In genomic region chr5:169554251-169554650, GRCh38 we compare ENCODE assay signal across 31 cellular contexts. TPM values are rescaled to one million over a fixed set of nuclear protein-coding genes. Genes with fewer than 3 reads are reported as not detected.
DNase-seq lines count a peak whose midpoint lies in the region; ATAC-seq and TF ChIP-seq lines count a peak whose summit lies in the region.
"Had no signal": no experiment of that assay in that cellular context is flagged by ENCODE, and none has a peak within 500 bp of the region (broad histone marks: within the 10 kb centered on the region; RNA-seq: fewer than 3 reads in every experiment).

No MANE protein-coding gene starts in this region.

- no peak for TF ChIP-seq CTCF in breast epithelium (IDR thresholded peaks at IDR 0.05)

- H3K27me3 ChIP-seq in breast epithelium = no peaks in the 10 kb centered on the region
- H3K27me3 ChIP-seq: MG63, testis had no signal

- peak; percentile 67 for ATAC-seq in GM18502 (IDR thresholded peaks at IDR 0.05; ENCODE audit: poor library complexity, unreplicated experiment)
- ATAC-seq in GM19455 (IDR thresholded peaks at IDR 0.05; ENCODE audit: unreplicated experiment) = peak; percentile 77
- ATAC-seq in HG02798 (IDR thresholded peaks at IDR 0.05; ENCODE audit: poor library complexity, unreplicated experiment) = peak; percentile 57
- peak; percentile 49 for ATAC-seq in HG03159 (IDR thresholded peaks at IDR 0.05; ENCODE audit: unreplicated experiment)
- ATAC-seq in HG02588 (IDR thresholded peaks at IDR 0.05; ENCODE audit: unreplicated experiment) = no peak
- no peak for ATAC-seq in GM19023 (IDR thresholded peaks at IDR 0.05; ENCODE audit: unreplicated experiment)
- no peak for ATAC-seq in sciatic nerve
- ATAC-seq: activated CD8-positive, alpha-beta T cell treated with anti-CD3 and anti-CD28 coated beads for 36 hours; foreskin keratinocyte; left lobe of liver; right cardiac atrium had no signal

- DNase-seq in breast epithelium (ENCODE audit: low spot score in 2 of 2) = no peak
- DNase-seq in sciatic nerve (ENCODE audit: low spot score) = no peak
- DNase-seq: activated CD8-positive, alpha-beta memory T cell treated with anti-CD3 and anti-CD28 coated beads, Interleukin-2, amount 50 U/mL, for 48 hours; activated CD8-positive, alpha-beta T cell treated with anti-CD3 and anti-CD28 coated beads for 36 hours; activated naive CD4-positive, alpha-beta T cell treated with Interleukin-2 at 50 U/mL for 16 hours; Caco-2; DMS79; esophagus squamous epithelium; foreskin keratinocyte; H9; head of caudate nucleus; mesendoderm; MG63; NCI-H1105; NCI-H1930; NCI-H2171 treated with DMSO at 0.1 percent for 48 hours; NCI-H510A; right cardiac atrium; SIG-M5; spleen; stimulated activated CD8-positive, alpha-beta memory T cell treated with anti-CD3 and anti-CD28 coated beads, Interleukin-4, amount 100 ng/mL, for 48 hours; testis had no signal

- intact Hi-C loops in breast epithelium (cut with DNase I; ENCODE audit: low total_unique reads) = no loop called here
- intact Hi-C loops in sciatic nerve (cut with DNase I) = no loop called here

- no peak overlapping the region for H3K4me3 ChIP-seq in breast epithelium
- H3K4me3 ChIP-seq: esophagus squamous epithelium, MG63, spleen, testis had no signal

- H3K9me3 ChIP-seq in breast epithelium = peaks cover 0 to 9% of the 10 kb centered on the region in 2 donors
- H3K9me3 ChIP-seq: testis had no signal

- no peaks in the 10 kb centered on the region for H3K4me1 ChIP-seq in breast epithelium
- H3K4me1 ChIP-seq: esophagus squamous epithelium, foreskin keratinocyte, spleen, testis had no signal

- no peak for TF ChIP-seq POLR2A in breast epithelium (IDR thresholded peaks at IDR 0.05)

- H3K27ac ChIP-seq in breast epithelium = no peak overlapping the region
- H3K27ac ChIP-seq: esophagus squamous epithelium, foreskin keratinocyte, HL-60, KMS-11, spleen, testis had no signal

- no peaks in the 10 kb centered on the region for H3K36me3 ChIP-seq in breast epithelium
- H3K36me3 ChIP-seq: esophagus squamous epithelium, MG63, spleen had no signal

RNA-seq across cellular contexts. Expression of gene SPDL1, which starts 29.3 kb away (rescaled TPM):
- 1 to 10 TPM; 8.3 to 9.8 (median 8.8) TPM for total RNA-seq in breast epithelium
- total RNA-seq in sciatic nerve = 9.3 TPM

Comparison
In these comparisons a context has a peak if more than half of its experiments do, and no peak if none do; other contexts are left out.
1. ATAC-seq: peak in GM18502 (single experiment), GM19455 (single experiment), HG02798 (single experiment) and HG03159 (single experiment); none in HG02588 (single experiment), GM19023 (single experiment) and sciatic nerve (single experiment).